Comparison of ENCODE assay signal across 1 cellular context in the genomic region with DNA sequence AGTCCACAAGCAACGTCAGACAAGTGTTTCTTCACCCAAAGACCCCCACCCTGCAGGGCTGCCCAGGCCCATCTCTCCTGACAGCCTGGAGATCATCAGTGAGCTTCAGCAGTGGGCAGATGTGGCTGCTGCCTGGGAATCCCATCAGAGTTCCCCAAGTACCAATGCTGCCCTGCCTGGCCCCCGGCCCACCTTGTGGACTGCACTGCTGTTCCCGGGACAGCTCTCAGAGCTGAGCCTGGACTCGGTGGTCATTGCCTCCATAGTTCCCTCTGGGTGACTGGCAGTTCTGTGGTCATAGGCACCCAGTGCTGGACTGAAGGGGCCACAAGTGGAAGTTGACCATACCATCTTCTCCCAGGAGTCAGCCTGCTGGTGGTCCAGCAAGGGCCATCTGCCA.
TF ChIP-seq lines count a peak whose summit lies in the region.

No MANE protein-coding gene starts in this region.

TF ChIP-seq in IMR-90, 13 proteins besides CTCF, POLR2A, EP300 and RAD21:
- no peak for TF ChIP-seq CHD1 (IDR thresholded peaks at IDR 0.05; ENCODE audit: low read depth, low read length)
- TF ChIP-seq SMC3 (IDR thresholded peaks at IDR 0.05; ENCODE audit: low read depth, low read length), result no peak
